ENCODE assay signal across 13 cellular contexts in genomic region chr7:150665882-150666281, GRCh38. TPM values are rescaled to one million over a fixed set of nuclear protein-coding genes. Genes with fewer than 3 reads are reported as not detected.
DNase-seq lines count a peak whose midpoint lies in the region; ATAC-seq lines count a peak whose summit lies in the region.
"Had no signal": no experiment of that assay in that cellular context is flagged by ENCODE, and none has a peak within 500 bp of the region (broad histone marks: within the 10 kb centered on the region; RNA-seq: fewer than 3 reads in every experiment).

No MANE protein-coding gene starts in this region.

- ATAC-seq in activated T-cell treated with anti-CD3 and anti-CD28 coated beads, Interleukin-2, amount 50 U/mL, for 4 hours = peak; percentile 22 to 25
- ATAC-seq in T-helper 17 cell = no peak
- peak; percentile 27 for ATAC-seq in stimulated activated naive CD8-positive, alpha-beta T cell treated with anti-CD3 and anti-CD28 coated beads, Interleukin-15, amount 100 ng/mL, for 72 hours

- H3K27ac Mint-ChIP-seq in T-helper 17 cell = peak overlapping the region; percentile 99
- peak overlapping the region; percentile 98 to 99 for H3K27ac Mint-ChIP-seq in stimulated activated naive CD8-positive, alpha-beta T cell treated with anti-CD3 and anti-CD28 coated beads, Interleukin-15, amount 100 ng/mL, for 72 hours

- H3K4me3 Mint-ChIP-seq in activated T-cell treated with anti-CD3 and anti-CD28 coated beads, Interleukin-2, amount 50 U/mL, for 4 hours = peak overlapping the region; percentile 12
- peak overlapping the region; percentile 73 for H3K4me3 Mint-ChIP-seq in T-helper 17 cell
- H3K4me3 Mint-ChIP-seq in stimulated activated naive CD8-positive, alpha-beta T cell treated with anti-CD3 and anti-CD28 coated beads, Interleukin-15, amount 100 ng/mL, for 72 hours = peak overlapping the region; percentile 66 to 76
- H3K4me3 Mint-ChIP-seq: naive B cell had no signal

- peaks cover 90% of the 10 kb centered on the region for H3K4me1 Mint-ChIP-seq in activated T-cell treated with anti-CD3 and anti-CD28 coated beads, Interleukin-2, amount 50 U/mL, for 4 hours (ENCODE audit: low read depth)
- H3K4me1 Mint-ChIP-seq in T-helper 17 cell = peaks cover 65% of the 10 kb centered on the region
- H3K4me1 Mint-ChIP-seq in stimulated activated naive CD8-positive, alpha-beta T cell treated with anti-CD3 and anti-CD28 coated beads, Interleukin-15, amount 100 ng/mL, for 72 hours = peaks cover 87% of the 10 kb centered on the region

- no peak for DNase-seq in activated T-cell treated with anti-CD3 and anti-CD28 coated beads, Interleukin-2, amount 50 U/mL, for 4 hours
- DNase-seq in activated T-cell treated with anti-CD3 and anti-CD28 coated beads, Interleukin-2, amount 50 U/mL, for 1 hour = no peak
- DNase-seq in T-helper 17 cell (no peak), globus pallidus (ENCODE audit: low spot score) (peak; percentile 4), D341Med (ENCODE audit: low spot score) (no peak), DMS79 treated with DMSO at 0.1 percent for 48 hours (lab: John Stamatoyannopoulos, UW) (no peak), T-helper 9 cell (no peak)
- peak in 1 of 2 donors; percentile 33 for DNase-seq in stimulated activated naive CD8-positive, alpha-beta T cell treated with anti-CD3 and anti-CD28 coated beads, Interleukin-15, amount 100 ng/mL, for 72 hours
- DNase-seq: left ventricle myocardium inferior, naive B cell had no signal

- H3K36me3 Mint-ChIP-seq in activated T-cell treated with anti-CD3 and anti-CD28 coated beads, Interleukin-2, amount 50 U/mL, for 4 hours (ENCODE audit: insufficient read depth) = no peaks in the 10 kb centered on the region
- peaks cover under 1% of the 10 kb centered on the region for H3K36me3 Mint-ChIP-seq in T-helper 17 cell (ENCODE audit: low read depth)

- no peaks in the 10 kb centered on the region for H3K9me3 ChIP-seq in T-helper 17 cell (ENCODE audit: control insufficient read depth, low read length, poor library complexity, severe bottlenecking)
- H3K9me3 ChIP-seq: HAP-1 had no signal

- H3K9me3 Mint-ChIP-seq in activated T-cell treated with anti-CD3 and anti-CD28 coated beads, Interleukin-2, amount 50 U/mL, for 4 hours = peaks cover 4% of the 10 kb centered on the region
- peaks cover 8 to 17% of the 10 kb centered on the region in 2 donors for H3K9me3 Mint-ChIP-seq in stimulated activated naive CD8-positive, alpha-beta T cell treated with anti-CD3 and anti-CD28 coated beads, Interleukin-15, amount 100 ng/mL, for 72 hours

- no peaks in the 10 kb centered on the region for H3K27me3 Mint-ChIP-seq in activated T-cell treated with anti-CD3 and anti-CD28 coated beads, Interleukin-2, amount 50 U/mL, for 4 hours (ENCODE audit: low read depth)
- no peaks in the 10 kb centered on the region for H3K27me3 Mint-ChIP-seq in T-helper 17 cell
- H3K27me3 Mint-ChIP-seq in stimulated activated naive CD8-positive, alpha-beta T cell treated with anti-CD3 and anti-CD28 coated beads, Interleukin-15, amount 100 ng/mL, for 72 hours = no peaks in the 10 kb centered on the region
- H3K27me3 Mint-ChIP-seq: naive B cell had no signal

RNA-seq across cellular contexts. Expression of gene GIMAP2, which starts 19.6 kb away (rescaled TPM):
- total RNA-seq in activated T-cell treated with anti-CD3 and anti-CD28 coated beads, Interleukin-2, amount 50 U/mL, for 4 hours = 10 to 100 TPM; 19.7 to 22.7 (median 19.8) TPM
- 10 to 100 TPM; 53.7 to 68.2 TPM for total RNA-seq in T-helper 17 cell

RNA-seq across cellular contexts. Expression of gene GIMAP6, which starts 33.7 kb away (rescaled TPM):
- 10 to 100 TPM; 14.8 to 20.0 (median 18.1) TPM for total RNA-seq in activated T-cell treated with anti-CD3 and anti-CD28 coated beads, Interleukin-2, amount 50 U/mL, for 4 hours
- 10 to 100 TPM; 25.5 to 48.3 TPM for total RNA-seq in T-helper 17 cell
- total RNA-seq: SK-MEL-5 had no signal

RNA-seq across cellular contexts. Expression of gene GIMAP1, which starts 50.5 kb away (rescaled TPM):
- 1 to 10 TPM; 2.1 to 2.7 (median 2.1) TPM for total RNA-seq in activated T-cell treated with anti-CD3 and anti-CD28 coated beads, Interleukin-2, amount 50 U/mL, for 4 hours
- total RNA-seq in T-helper 17 cell = 10 to 100 TPM; 14.1 to 23.0 TPM
- total RNA-seq: renal cortical epithelial cell, SK-MEL-5 had no signal

Comparison
In these comparisons a context has a peak if more than half of its experiments do, and no peak if none do; other contexts are left out.
1. H3K4me3 Mint-ChIP-seq: peak in every context shown above with its lines; median percentile 73 in T-helper 17 cell; 71 in stimulated activated naive CD8-positive, alpha-beta T cell treated with anti-CD3 and anti-CD28 coated beads, Interleukin-15, amount 100 ng/mL, for 72 hours; 12 in activated T-cell treated with anti-CD3 and anti-CD28 coated beads, Interleukin-2, amount 50 U/mL, for 4 hours.
2. RNA of gene GIMAP1, which starts 50.5 kb away (total RNA-seq): 14.1 to 23.0 TPM in T-helper 17 cell; 2.1 to 2.7 TPM in activated T-cell treated with anti-CD3 and anti-CD28 coated beads, Interleukin-2, amount 50 U/mL, for 4 hours; every median in the first group is over 4 times any median in the second.